8 cellular contexts compared by ENCODE assay signal in the genomic region with DNA sequence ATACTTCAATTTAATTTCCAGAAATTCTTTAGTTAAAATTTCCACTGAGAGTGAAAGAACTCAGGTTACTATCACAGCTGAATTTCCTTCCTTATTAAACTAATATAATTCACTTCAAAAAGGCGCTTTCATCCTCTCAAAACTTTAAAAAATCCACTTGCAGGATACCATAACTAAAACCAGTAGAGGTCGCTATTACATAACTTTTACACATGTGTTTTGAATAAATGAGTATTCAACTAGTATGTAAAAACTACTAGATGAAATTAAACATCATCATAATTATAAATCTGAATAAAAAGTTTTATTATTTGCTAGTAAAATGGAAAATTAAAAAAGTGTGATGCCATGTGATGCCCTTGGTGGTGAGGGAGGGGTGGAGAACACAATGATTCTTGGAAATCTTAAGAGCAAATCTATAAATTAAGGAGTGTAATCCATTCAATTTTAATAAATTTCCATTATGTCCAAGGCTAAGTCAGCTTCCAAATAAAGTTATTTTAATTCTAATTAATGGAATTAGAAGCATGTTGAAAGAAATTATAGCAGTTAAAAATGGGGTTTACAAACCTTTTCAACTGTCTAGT.
A peak's percentile ranks its signal among the peaks of the same experiment; 100 is the strongest.
DNase-seq lines count a peak whose midpoint lies in the region; ATAC-seq, FAIRE-seq and TF ChIP-seq lines count a peak whose summit lies in the region.

No MANE protein-coding gene starts in this region.

- peak; percentile 56 for TF ChIP-seq CTCF in BE2C (IDR thresholded peaks at IDR 0.05; ENCODE audit: low read depth, low read length)
- TF ChIP-seq CTCF in GM23338 (conservative IDR thresholded peaks at IDR 0.05; ENCODE audit: low read depth in 2 of 2): peak in 1 of 2 experiments; percentile 96; a peak in 3 of 4 replicates
- TF ChIP-seq CTCF in GM12878 (IDR thresholded peaks at IDR 0.05 in 2 of 3, conservative IDR thresholded peaks at IDR 0.05 in 1 of 3; ENCODE audit: control insufficient read depth in 2 of 3, extremely low read depth in 1 of 3, insufficient read depth in 1 of 3, low read depth in 3 of 3, low read length in 3 of 3): peak; percentile 44 to 68 (median 54); a peak in 5 of 6 replicates

- H3K4me3 ChIP-seq in BE2C (ENCODE audit: low read depth, low read length): no peak overlapping the region
- no peak overlapping the region for H3K4me3 ChIP-seq in GM23338
- no peak overlapping the region for H3K4me3 ChIP-seq in GM12878

- H3K4me2 ChIP-seq in GM23338 (no peak overlapping the region), GM12878 (ENCODE audit: control insufficient read depth, insufficient read depth) (no peak overlapping the region)

- H3K27me3 Mint-ChIP-seq in GM23338 (ENCODE audit: insufficient read depth, low read depth, poor library complexity): no peaks in the 10 kb centered on the region

- H3K27me3 ChIP-seq in BE2C: no peaks in the 10 kb centered on the region
- no peaks in the 10 kb centered on the region for H3K27me3 ChIP-seq in GM23338 (ENCODE audit: insufficient read depth)
- no peaks in the 10 kb centered on the region for H3K27me3 ChIP-seq in GM12878 (replicated peaks in 1 of 2; ENCODE audit: control insufficient read depth in 2 of 2, insufficient read depth in 2 of 2, low read length in 1 of 2)

- H3K27ac Mint-ChIP-seq in GM23338: peak overlapping the region; percentile 73

- H3K9me3 ChIP-seq in BE2C (no peaks in the 10 kb centered on the region), GM12878 (replicated peaks; ENCODE audit: control insufficient read depth, insufficient read depth, low read length) (no peaks in the 10 kb centered on the region)

- H3K9ac ChIP-seq in GM12878 (ENCODE audit: control insufficient read depth, insufficient read depth, low read length): no peak overlapping the region

- TF ChIP-seq RAD21 in GM12878 (IDR thresholded peaks at IDR 0.05; ENCODE audit: insufficient read depth, low read depth, low read length): peak; percentile 74

- peak; percentile 64 for FAIRE-seq in GM12878 (lab: Jason Lieb, UNC)

- TF ChIP-seq POLR2A in GM12878 (IDR thresholded peaks at IDR 0.05; ENCODE audit: low read depth, low read length): no peak

- H3K79me2 ChIP-seq in GM23338 (replicated peaks; ENCODE audit: insufficient read depth) (no peaks in the 10 kb centered on the region), GM12878 (ENCODE audit: control insufficient read depth, insufficient read depth, low read length) (no peaks in the 10 kb centered on the region)

- H2AFZ ChIP-seq in GM23338 (no peak overlapping the region), GM12878 (ENCODE audit: control insufficient read depth, low read depth, low read length) (no peak overlapping the region)

- POLR2A ChIA-PET in GM12878 (lab: Charles Lee): no interaction called here

- H3K36me3 ChIP-seq in BE2C: no peaks in the 10 kb centered on the region; the same call in 1 of the 2 replicates
- H3K36me3 ChIP-seq in GM23338 (ENCODE audit: insufficient read depth): no peaks in the 10 kb centered on the region; the same call in 1 of the 2 replicates
- H3K36me3 ChIP-seq in GM12878 (ENCODE audit: control insufficient read depth in 2 of 2, insufficient read depth in 2 of 2, low read length in 1 of 2): no peaks in the 10 kb centered on the region

- H3K4me1 ChIP-seq in BE2C: no peaks in the 10 kb centered on the region
- H3K4me1 ChIP-seq in GM23338 (ENCODE audit: insufficient read depth): peaks cover 10% of the 10 kb centered on the region
- no peaks in the 10 kb centered on the region for H3K4me1 ChIP-seq in GM12878 (ENCODE audit: control insufficient read depth, insufficient read depth, low read length)

- intact Hi-C loops in GM12878 (cut with micrococcal nuclease; ENCODE audit: unreplicated experiment): loop anchor here (1.0 to 5.0 kb wide), 3 partner anchors 59 to 169 kb away; no protein-coding TSS in a partner anchor
- intact Hi-C loops in posterior vena cava (cut with DNase I): no loop called here

- ATAC-seq in GM23338 (no peak), GM12878 (peak; percentile 73)

- H3K9me3 Mint-ChIP-seq in GM23338: no peaks in the 10 kb centered on the region

- DNase-seq in BE2C (no peak), GM23338 (ENCODE audit: low spot score) (peak; percentile 83), NCI-H345 treated with DMSO at 0.1 percent for 48 hours (lab: John Stamatoyannopoulos, UW; ENCODE audit: unreplicated experiment) (peak; percentile 52), GM12878 (ENCODE audit: low read depth, low spot score) (no peak), left kidney (ENCODE audit: low read depth, low spot score) (peak; percentile 66), posterior vena cava (ENCODE audit: low spot score) (no peak)
- DNase-seq in activated CD8-positive, alpha-beta memory T cell treated with anti-CD3 and anti-CD28 coated beads, Interleukin-2, amount 50 U/mL, for 4 hours: no peak
- DNase-seq in activated T-cell treated with anti-CD3 and anti-CD28 coated beads, Interleukin-2, amount 50 U/mL, for 1 hour: no peak

- in situ Hi-C loops in GM12878 (cut with MboI): loop anchor here (25.0 kb wide), 1 partner anchor 678 kb away; no protein-coding TSS in a partner anchor

- H3K4me1 Mint-ChIP-seq in GM23338: peaks cover 20% of the 10 kb centered on the region; the same call in 2 of the 3 replicates

- TF ChIP-seq EP300 in GM12878 (IDR thresholded peaks at IDR 0.05; ENCODE audit: borderline replicate concordance in 1 of 2, control insufficient read depth in 1 of 2, low read depth in 2 of 2, low read length in 2 of 2): no peak

- BruUV-seq in GM12878 (replicated peaks; lab: Mats Ljungman, UMichigan): no TSS peak

- SMC1A ChIA-PET in GM12878 (lab: Charles Lee; ENCODE audit: uncharacterized antibody, unreplicated experiment): interaction anchor here (0.6 to 8.1 kb wide), 16 partner anchors 8 to 671 kb away, joined by 3 to 75 read pairs (median 4); partner anchors contain the start of gene SOS1

- no peaks in the 10 kb centered on the region for H3F3A ChIP-seq in GM23338 (replicated peaks; ENCODE audit: low read depth)

- no peak overlapping the region for H3K4me3 Mint-ChIP-seq in GM23338

- H3K27ac ChIP-seq in GM23338 (ENCODE audit: low read depth): peak overlapping the region; percentile 11; the same call in 1 of the 2 replicates
- no peak overlapping the region for H3K27ac ChIP-seq in GM12878 (ENCODE audit: control insufficient read depth, insufficient read depth)

- peaks cover 13% of the 10 kb centered on the region; the same call in 2 of the 3 replicates for H3K36me3 Mint-ChIP-seq in GM23338 (ENCODE audit: low read depth)

- RAD21 ChIA-PET in GM12878 (lab: Charles Lee; ENCODE audit: unreplicated experiment): interaction anchor here (0.6 to 9.2 kb wide), 10 partner anchors 9 to 671 kb away, joined by 3 to 125 read pairs (median 4); partner anchors contain the start of gene SOS1

- CTCF ChIA-PET in GM12878 (lab: Yijun Ruan, JAX): interaction anchor here (0.5 to 11.0 kb wide), 30 partner anchors 9 to 671 kb away, joined by 3 to 285 read pairs (median 4); partner anchors contain the start of gene SOS1

- H4K20me1 ChIP-seq in GM23338 (replicated peaks; ENCODE audit: insufficient read depth): no peaks in the 10 kb centered on the region
- no peaks in the 10 kb centered on the region for H4K20me1 ChIP-seq in GM12878 (ENCODE audit: control insufficient read depth, insufficient read depth)

- WGBS in GM12878 (ENCODE audit: insufficient coverage, insufficient replicate concordance, low lambda C conversion rate, missing lambda C conversion rate): 3% methylated on average over 2 of the region's 2 CpGs

- H3K9me2 ChIP-seq in GM23338 (ENCODE audit: insufficient read depth): no peaks in the 10 kb centered on the region

TF ChIP-seq in GM23338, 12 proteins besides CTCF, POLR2A, EP300 and RAD21 (continues in another document):
- TF ChIP-seq POLR2AphosphoS5 (IDR thresholded peaks at IDR 0.05; ENCODE audit: low read depth) (no peak), EZH2 (IDR thresholded peaks at IDR 0.05; ENCODE audit: low read depth, unreplicated experiment) (no peak), CREB1 (CRISPR knock-in tag; IDR thresholded peaks at IDR 0.05; ENCODE audit: low read depth) (no peak), NANOG (IDR thresholded peaks at IDR 0.05; ENCODE audit: borderline replicate concordance) (no peak), ZNF331 (CRISPR knock-in tag; IDR thresholded peaks at IDR 0.05; ENCODE audit: low read depth) (no peak)

TF ChIP-seq in GM12878, 131 proteins besides CTCF, POLR2A, EP300 and RAD21:
- no peak for TF ChIP-seq LARP7 (IDR thresholded peaks at IDR 0.05)
- TF ChIP-seq ETV6 (conservative IDR thresholded peaks at IDR 0.05 in 1 of 2, IDR thresholded peaks at IDR 0.05 in 1 of 2; ENCODE audit: borderline replicate concordance in 1 of 2, low read depth in 1 of 2): no peak
- no peak for TF ChIP-seq REST (IDR thresholded peaks at IDR 0.05; ENCODE audit: low read depth, low read length)
- peak; percentile 67 for TF ChIP-seq SMC3 (IDR thresholded peaks at IDR 0.05; ENCODE audit: borderline replicate concordance, low read length)

Comparison
In these comparisons a context has a peak if more than half of its experiments do, and no peak if none do; other contexts are left out.
1. DNase-seq: peak in GM23338 (single experiment), NCI-H345 treated with DMSO at 0.1 percent for 48 hours (single experiment) and left kidney (single experiment); none in BE2C (single experiment), GM12878 (single experiment), posterior vena cava (single experiment), activated CD8-positive, alpha-beta memory T cell treated with anti-CD3 and anti-CD28 coated beads, Interleukin-2, amount 50 U/mL, for 4 hours (single experiment) and activated T-cell treated with anti-CD3 and anti-CD28 coated beads, Interleukin-2, amount 50 U/mL, for 1 hour (single experiment).